12 cellular contexts compared by ENCODE assay signal in genomic region chr9:96186601-96187011, GRCh38.
A peak's percentile ranks its signal among the peaks of the same experiment; 100 is the strongest.
DNase-seq lines count a peak whose midpoint lies in the region; ATAC-seq, FAIRE-seq and TF ChIP-seq lines count a peak whose summit lies in the region.
"Had no signal": no experiment of that assay in that cellular context is flagged by ENCODE, and none has a peak within 500 bp of the region (broad histone marks: within the 10 kb centered on the region; RNA-seq: fewer than 3 reads in every experiment).

No MANE protein-coding gene starts in this region.

- no peak for TF ChIP-seq CTCF in astrocyte (IDR thresholded peaks at IDR 0.05; ENCODE audit: insufficient read depth, low read depth, low read length)
- TF ChIP-seq CTCF in progenitor cell of endocrine pancreas (IDR thresholded peaks at IDR 0.05; ENCODE audit: unreplicated experiment), result no peak
- TF ChIP-seq CTCF in OCI-LY7 (conservative IDR thresholded peaks at IDR 0.05; ENCODE audit: low read length), result no peak

- peak overlapping the region; percentile 45 for H3K4me3 Mint-ChIP-seq in astrocyte (ENCODE audit: unreplicated experiment)
- H3K4me3 Mint-ChIP-seq in progenitor cell of endocrine pancreas (ENCODE audit: low read depth), result peak overlapping the region; percentile 16
- no peak overlapping the region for H3K4me3 Mint-ChIP-seq in activated T-cell treated with anti-CD3 and anti-CD28 coated beads, Interleukin-2, amount 50 U/mL, for 72 hours
- H3K4me3 Mint-ChIP-seq: effector memory CD8-positive, alpha-beta T cell had no signal

- H3K9me3 Mint-ChIP-seq in astrocyte (ENCODE audit: unreplicated experiment) (peaks cover 18% of the 10 kb centered on the region), progenitor cell of endocrine pancreas (ENCODE audit: low read depth) (peaks cover 13% of the 10 kb centered on the region)
- peaks cover 4 to 10% of the 10 kb centered on the region in 2 donors for H3K9me3 Mint-ChIP-seq in activated T-cell treated with anti-CD3 and anti-CD28 coated beads, Interleukin-2, amount 50 U/mL, for 72 hours

- no peak for ATAC-seq in activated T-cell treated with anti-CD3 and anti-CD28 coated beads, Interleukin-2, amount 50 U/mL, for 72 hours (replicated peaks in 1 of 2)
- ATAC-seq: effector memory CD8-positive, alpha-beta T cell had no signal

- intact Hi-C loops in OCI-LY7 (cut with micrococcal nuclease; ENCODE audit: unreplicated experiment), result no loop called here

- peak overlapping the region; percentile 48 for H3K4me2 ChIP-seq in astrocyte (ENCODE audit: low read length)
- no peak overlapping the region for H3K4me2 ChIP-seq in OCI-LY7 (ENCODE audit: low read length)

- POLR2A ChIA-PET in OCI-LY7 (lab: Charles Lee), result no interaction called here

- H4K20me1 ChIP-seq in astrocyte (ENCODE audit: insufficient read depth, low read length) (no peaks in the 10 kb centered on the region), OCI-LY7 (ENCODE audit: insufficient read depth, low read length) (no peaks in the 10 kb centered on the region)

- H3K27ac Mint-ChIP-seq in astrocyte (ENCODE audit: unreplicated experiment) (no peak overlapping the region), progenitor cell of endocrine pancreas (peak overlapping the region; percentile 84)
- no peak overlapping the region for H3K27ac Mint-ChIP-seq in activated T-cell treated with anti-CD3 and anti-CD28 coated beads, Interleukin-2, amount 50 U/mL, for 72 hours
- H3K27ac Mint-ChIP-seq: effector memory CD8-positive, alpha-beta T cell had no signal

- FAIRE-seq in astrocyte (lab: Jason Lieb, UNC), result no peak

- H3K27ac ChIP-seq in astrocyte (ENCODE audit: low read depth, low read length), result no peak overlapping the region
- no peak overlapping the region for H3K27ac ChIP-seq in OCI-LY7 (ENCODE audit: low read depth, low read length, poor library complexity, severe bottlenecking)
- H3K27ac ChIP-seq: WERI-Rb-1 had no signal

- no peak overlapping the region for H3K4me3 ChIP-seq in H7 (ENCODE audit: insufficient read depth, low read depth, low read length)
- no peak overlapping the region for H3K4me3 ChIP-seq in astrocyte (ENCODE audit: insufficient read depth, low read depth, low read length)
- H3K4me3 ChIP-seq in OCI-LY7 (ENCODE audit: low read depth, low read length, poor library complexity, severe bottlenecking), result no peak overlapping the region
- H3K4me3 ChIP-seq: MG63 had no signal

- CTCF ChIA-PET in OCI-LY7 (lab: Charles Lee; ENCODE audit: unreplicated experiment), result no interaction called here

- H3K36me3 Mint-ChIP-seq in astrocyte (ENCODE audit: low read depth, unreplicated experiment) (peaks cover 3% of the 10 kb centered on the region), progenitor cell of endocrine pancreas (ENCODE audit: insufficient read depth) (peaks cover 3% of the 10 kb centered on the region)
- H3K36me3 Mint-ChIP-seq in activated T-cell treated with anti-CD3 and anti-CD28 coated beads, Interleukin-2, amount 50 U/mL, for 72 hours (ENCODE audit: insufficient read depth in 2 of 2), result peaks cover 8 to 15% of the 10 kb centered on the region in 2 donors

- H3K9me3 ChIP-seq in astrocyte (ENCODE audit: insufficient read depth, low read depth, low read length) (peaks cover 13% of the 10 kb centered on the region), OCI-LY7 (ENCODE audit: low read length) (no peaks in the 10 kb centered on the region)
- H3K9me3 ChIP-seq: MG63 had no signal

- H3K4me1 ChIP-seq in astrocyte (ENCODE audit: insufficient read depth, low read length) (no peaks in the 10 kb centered on the region), OCI-LY7 (ENCODE audit: insufficient read depth, low read length, poor library complexity, severe bottlenecking) (no peaks in the 10 kb centered on the region)

- H3K9me2 ChIP-seq in OCI-LY7 (ENCODE audit: insufficient read depth, low read length), result no peaks in the 10 kb centered on the region

- H3K4me1 Mint-ChIP-seq in astrocyte (ENCODE audit: low read depth, unreplicated experiment) (no peaks in the 10 kb centered on the region), progenitor cell of endocrine pancreas (ENCODE audit: low read depth) (peaks cover 13% of the 10 kb centered on the region)
- H3K4me1 Mint-ChIP-seq in activated T-cell treated with anti-CD3 and anti-CD28 coated beads, Interleukin-2, amount 50 U/mL, for 72 hours (ENCODE audit: low read depth), result no peaks in the 10 kb centered on the region

- H3K27me3 Mint-ChIP-seq in astrocyte (ENCODE audit: low read depth, unreplicated experiment), result peaks cover 22% of the 10 kb centered on the region
- H3K27me3 Mint-ChIP-seq in progenitor cell of endocrine pancreas, result peaks cover 21% of the 10 kb centered on the region
- H3K27me3 Mint-ChIP-seq in activated T-cell treated with anti-CD3 and anti-CD28 coated beads, Interleukin-2, amount 50 U/mL, for 72 hours (ENCODE audit: low read depth), result peaks cover 45% of the 10 kb centered on the region

- peak overlapping the region; percentile 55 for H2AFZ ChIP-seq in astrocyte (ENCODE audit: low read depth, low read length)
- H2AFZ ChIP-seq in OCI-LY7 (ENCODE audit: low read length), result no peak overlapping the region

- DNase-seq in H7, result peak; percentile 91
- peak; percentile 17 for DNase-seq in astrocyte (ENCODE audit: low read depth)
- DNase-seq in iPS-NIHi7 (ENCODE audit: extremely low spot score), result peak; percentile 90
- DNase-seq in progenitor cell of endocrine pancreas (ENCODE audit: low spot score, unreplicated experiment), result peak; percentile 18
- DNase-seq in activated gamma-delta T cell treated with Interleukin-2 at 50 U/mL for 16 hours, result no peak
- DNase-seq in activated T-cell treated with anti-CD3 and anti-CD28 coated beads, Interleukin-2, amount 50 U/mL, for 72 hours, result no peak
- DNase-seq in OCI-LY7 (ENCODE audit: low spot score), result no peak
- no peak for DNase-seq in NCI-H2227 treated with DMSO at 0.1 percent for 48 hours (lab: John Stamatoyannopoulos, UW)
- DNase-seq: activated effector memory CD4-positive, alpha-beta T cell treated with anti-CD3 and anti-CD28 coated beads, Interleukin-2, amount 50 U/mL, for 16 hours; effector memory CD8-positive, alpha-beta T cell; MG63; WERI-Rb-1 had no signal

- H3K36me3 ChIP-seq in H7 (replicated peaks; ENCODE audit: control insufficient read depth, insufficient read depth, low read length) (no peaks in the 10 kb centered on the region), astrocyte (ENCODE audit: insufficient read depth, low read length) (no peaks in the 10 kb centered on the region), OCI-LY7 (ENCODE audit: insufficient read depth, low read length) (no peaks in the 10 kb centered on the region)
- H3K36me3 ChIP-seq: MG63, WERI-Rb-1 had no signal

- H3K9ac ChIP-seq in astrocyte (ENCODE audit: low read length), result no peak overlapping the region

- H3K27me3 ChIP-seq in H7 (ENCODE audit: control insufficient read depth, insufficient read depth, low read length) (no peaks in the 10 kb centered on the region), astrocyte (ENCODE audit: insufficient read depth, low read length) (peaks cover 3% of the 10 kb centered on the region)
- H3K27me3 ChIP-seq: MG63 had no signal

- H3K79me2 ChIP-seq in astrocyte (ENCODE audit: insufficient read depth, low read length) (no peaks in the 10 kb centered on the region), OCI-LY7 (ENCODE audit: insufficient read depth, low read depth, low read length) (no peaks in the 10 kb centered on the region)

- BruUV-seq in OCI-LY7 (replicated peaks; lab: Mats Ljungman, UMichigan), result no TSS peak

Comparison
In these comparisons a context has a peak if more than half of its experiments do, and no peak if none do; other contexts are left out.
1. DNase-seq: peak in H7 (single experiment), astrocyte (single experiment), iPS-NIHi7 (single experiment) and progenitor cell of endocrine pancreas (single experiment); none in activated gamma-delta T cell treated with Interleukin-2 at 50 U/mL for 16 hours (single experiment), activated T-cell treated with anti-CD3 and anti-CD28 coated beads, Interleukin-2, amount 50 U/mL, for 72 hours (0 of 2), OCI-LY7 (single experiment) and NCI-H2227 treated with DMSO at 0.1 percent for 48 hours (single experiment).
2. H3K4me3 Mint-ChIP-seq: peak in astrocyte (single experiment) and progenitor cell of endocrine pancreas (single experiment); none in activated T-cell treated with anti-CD3 and anti-CD28 coated beads, Interleukin-2, amount 50 U/mL, for 72 hours (0 of 2).